In the genomic region with DNA sequence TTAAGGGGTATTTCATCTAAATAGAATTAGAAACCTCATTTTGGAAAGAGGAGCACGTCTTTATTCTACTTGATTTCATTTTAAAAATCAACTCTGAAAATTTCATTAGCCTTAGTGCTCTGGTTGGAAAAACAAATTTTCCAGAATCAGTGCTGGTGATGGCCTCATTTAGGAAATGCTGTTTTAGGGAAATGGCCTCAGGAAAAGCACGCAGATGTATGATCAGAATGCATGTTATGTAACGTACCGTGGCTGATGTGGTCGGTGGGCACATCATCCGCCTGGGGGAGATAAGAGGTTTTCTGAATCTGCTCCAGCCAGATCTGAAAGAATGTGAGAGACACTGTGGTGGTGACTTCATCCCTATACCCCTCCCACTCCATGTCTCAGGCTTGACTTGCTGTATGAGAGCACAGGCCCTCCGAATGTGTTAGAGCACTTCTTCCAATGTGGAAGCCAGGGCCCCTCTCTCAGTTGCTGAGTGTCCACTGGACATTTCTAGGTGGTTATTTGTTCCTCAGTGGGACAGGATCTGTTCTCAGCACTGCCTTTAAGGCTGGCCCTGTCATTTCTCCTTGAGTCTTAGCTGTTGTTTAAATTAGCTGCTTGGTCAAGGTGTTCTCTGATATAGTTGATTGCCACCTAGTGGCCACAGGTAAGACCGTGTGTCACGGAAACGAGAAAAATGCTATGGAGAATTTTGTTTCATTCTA, we compare ENCODE assay signal across 8 cellular contexts.
DNase-seq lines count a peak whose midpoint lies in the region; ATAC-seq, FAIRE-seq and TF ChIP-seq lines count a peak whose summit lies in the region.

No MANE protein-coding gene starts in this region.

- in situ Hi-C loops in HepG2 (cut with HindIII; ENCODE audit: extremely low pct_ligation_motif_present, low pct_unique_long_range_greater_than_20kb) = no loop called here

- H4K20me1 ChIP-seq in Loucy (ENCODE audit: insufficient read depth, low read length, poor library complexity, severe bottlenecking) (no peaks in the 10 kb centered on the region), HepG2 (ENCODE audit: insufficient read depth, low read length) (no peaks in the 10 kb centered on the region)

- intact Hi-C loops in HepG2 (cut with micrococcal nuclease; ENCODE audit: unreplicated experiment) = loop anchor here (1.0 to 5.0 kb wide), 3 partner anchors 34 to 118 kb away; partner anchors contain the start of gene ARHGAP26

- TF ChIP-seq POLR2A in HepG2 (IDR thresholded peaks at IDR 0.05; ENCODE audit: insufficient read depth in 1 of 2, low read depth in 2 of 2, low read length in 2 of 2) = no peak

- H3K36me3 ChIP-seq in Loucy (ENCODE audit: insufficient read depth, low read length) = no peaks in the 10 kb centered on the region
- H3K36me3 ChIP-seq in HepG2 (replicated peaks in 1 of 2; ENCODE audit: control insufficient read depth in 1 of 2, insufficient read depth in 2 of 2, low read length in 2 of 2) = no peaks in the 10 kb centered on the region

- H3K9me3 ChIP-seq in Loucy (ENCODE audit: insufficient read depth, low read depth, low read length) = no peaks in the 10 kb centered on the region
- no peaks in the 10 kb centered on the region for H3K9me3 ChIP-seq in T-helper 17 cell (ENCODE audit: control insufficient read depth, low read length, poor library complexity, severe bottlenecking)
- H3K9me3 ChIP-seq in HepG2 (ENCODE audit: low read length) = no peaks in the 10 kb centered on the region

- peak; percentile 59 for FAIRE-seq in HepG2 (lab: Jason Lieb, UNC)

- CTCF ChIA-PET in HepG2 (lab: Yijun Ruan, JAX; ENCODE audit: low intra/inter-chr PET ratio, low total read pairs) = interaction anchor here (0.7 to 3.8 kb wide), 4 partner anchors 61 to 153 kb away, joined by 3 to 30 read pairs (median 12); partner anchors contain the start of gene ARHGAP26

- H3K4me3 ChIP-seq in Loucy (ENCODE audit: low read length, poor library complexity, severe bottlenecking) (no peak overlapping the region), cardiac fibroblast (replicated peaks in 1 of 2; ENCODE audit: low read depth in 2 of 2, low read length in 2 of 2) (no peak overlapping the region), HepG2 (replicated peaks in 1 of 3; ENCODE audit: insufficient read depth in 1 of 3, low read depth in 2 of 3, low read length in 3 of 3) (no peak overlapping the region)

- TF ChIP-seq CTCF in Loucy (conservative IDR thresholded peaks at IDR 0.05; ENCODE audit: low read length) (peak; percentile 81), cardiac fibroblast (IDR thresholded peaks at IDR 0.05; ENCODE audit: low read depth, low read length) (peak; percentile 65), HepG2 (CRISPR knock-in tag; IDR thresholded peaks at IDR 0.05) (peak; percentile 91)

- no peak overlapping the region for H2AFZ ChIP-seq in Loucy (ENCODE audit: low read length)
- H2AFZ ChIP-seq in HepG2 (ENCODE audit: low read length) = no peak overlapping the region

- DNase-seq in NCI-H524 (lab: John Stamatoyannopoulos, UW) (peak; percentile 20 to 58), NCI-H524 treated with DMSO at 0.1 percent for 48 hours (lab: John Stamatoyannopoulos, UW) (no peak), H4 (ENCODE audit: low spot score) (peak; percentile 75), T-helper 17 cell (peak in 1 of 3 donors; percentile 16), cardiac fibroblast (ENCODE audit: low read depth in 2 of 2) (peak; percentile 82), HepG2 (ENCODE audit: low spot score) (peak; percentile 74)
- DNase-seq in stimulated activated CD8-positive, alpha-beta memory T cell treated with anti-CD3 and anti-CD28 coated beads, Interleukin-4, amount 100 ng/mL, for 48 hours = peak; percentile 50

- H3K9me2 ChIP-seq in Loucy (replicated peaks; ENCODE audit: low read depth, low read length) = no peaks in the 10 kb centered on the region

- H3K4me3 Mint-ChIP-seq in T-helper 17 cell = no peak overlapping the region

- BruUV-seq in HepG2 (replicated peaks; lab: Mats Ljungman, UMichigan) = no TSS peak

- H3K9ac ChIP-seq in Loucy (ENCODE audit: low read depth, low read length, poor library complexity, severe bottlenecking) (no peak overlapping the region), HepG2 (ENCODE audit: insufficient read depth, low read depth, low read length) (no peak overlapping the region)

- H3K4me2 ChIP-seq in Loucy (ENCODE audit: low read depth, low read length, poor library complexity, severe bottlenecking) (no peak overlapping the region), HepG2 (ENCODE audit: low read depth, low read length) (peak overlapping the region; percentile 16; the same call in 1 of the 2 replicates)

- no peaks in the 10 kb centered on the region; the same call in 1 of the 2 replicates for H3F3A ChIP-seq in Loucy (ENCODE audit: low read depth)

- H3K27me3 ChIP-seq in Loucy (ENCODE audit: insufficient read depth, low read length, poor library complexity, severe bottlenecking) = no peaks in the 10 kb centered on the region
- H3K27me3 ChIP-seq in HepG2 (ENCODE audit: control insufficient read depth in 1 of 2, insufficient read depth in 2 of 2, low read length in 2 of 2) = no peaks in the 10 kb centered on the region

- no peaks in the 10 kb centered on the region for H3K27me3 Mint-ChIP-seq in T-helper 17 cell

- 64% methylated on average over 10 of the region's 10 CpGs for WGBS in HepG2 (ENCODE audit: low lambda C conversion rate)

- peaks cover 23% of the 10 kb centered on the region for H3K4me1 Mint-ChIP-seq in T-helper 17 cell

- no peak for TF ChIP-seq EP300 in HepG2 (IDR thresholded peaks at IDR 0.05; ENCODE audit: low read depth in 2 of 2, low read length in 2 of 2)
- no peak for TF ChIP-seq EP300 in HepG2 (CRISPR knock-in tag; IDR thresholded peaks at IDR 0.05; ENCODE audit: borderline replicate concordance)

- H3K36me3 Mint-ChIP-seq in T-helper 17 cell (ENCODE audit: low read depth) = peaks cover 3% of the 10 kb centered on the region

- 0 out of 2 replicates have a peak, but pooled peaks cover 6% of the 10 kb centered on the region for H3K79me2 ChIP-seq in Loucy (ENCODE audit: insufficient read depth, low read length)
- H3K79me2 ChIP-seq in HepG2 (ENCODE audit: insufficient read depth, low read length) = peaks cover 24% of the 10 kb centered on the region

- peak overlapping the region; percentile 43 for H3K27ac Mint-ChIP-seq in T-helper 17 cell

- H3K27ac ChIP-seq in HepG2 (ENCODE audit: extremely low read length, insufficient read depth, low read length) = no peak overlapping the region

- peak; percentile 80 for ATAC-seq in T-helper 17 cell
- ATAC-seq in HepG2 = peak; percentile 80

- peak; percentile 65; the same call in 1 of the 2 replicates for TF ChIP-seq RAD21 in HepG2 (CRISPR knock-in tag; IDR thresholded peaks at IDR 0.05)

- H3K4me1 ChIP-seq in Loucy (ENCODE audit: insufficient read depth, low read length, poor library complexity, severe bottlenecking) = peaks cover 24% of the 10 kb centered on the region
- peaks cover 45% of the 10 kb centered on the region for H3K4me1 ChIP-seq in HepG2 (ENCODE audit: insufficient read depth, low read length)

- POLR2A ChIA-PET in HepG2 (lab: Yijun Ruan, JAX) = interaction anchor here (1.0 to 1.6 kb wide), 2 partner anchors 33 to 96 kb away, joined by 5 to 13 read pairs; partner anchors contain the start of gene ARHGAP26

TF ChIP-seq in HepG2, 621 proteins besides CTCF, POLR2A, EP300 and RAD21 (continues in another document):
- TF ChIP-seq NKX3-1 (CRISPR knock-in tag; IDR thresholded peaks at IDR 0.05) (no peak), ZNF414 (CRISPR knock-in tag; IDR thresholded peaks at IDR 0.05) (no peak), ARNT (IDR thresholded peaks at IDR 0.05) (no peak), SOX6 (IDR thresholded peaks at IDR 0.05) (no peak), SOX6 (CRISPR knock-in tag; IDR thresholded peaks at IDR 0.05) (peak; percentile 43; the same call in 1 of the 2 replicates), MTERF4 (CRISPR knock-in tag; IDR thresholded peaks at IDR 0.05) (no peak), SMYD3 (CRISPR knock-in tag; IDR thresholded peaks at IDR 0.05) (no peak), KLF13 (CRISPR knock-in tag; IDR thresholded peaks at IDR 0.05) (no peak)
- TF ChIP-seq, protein P1, sequence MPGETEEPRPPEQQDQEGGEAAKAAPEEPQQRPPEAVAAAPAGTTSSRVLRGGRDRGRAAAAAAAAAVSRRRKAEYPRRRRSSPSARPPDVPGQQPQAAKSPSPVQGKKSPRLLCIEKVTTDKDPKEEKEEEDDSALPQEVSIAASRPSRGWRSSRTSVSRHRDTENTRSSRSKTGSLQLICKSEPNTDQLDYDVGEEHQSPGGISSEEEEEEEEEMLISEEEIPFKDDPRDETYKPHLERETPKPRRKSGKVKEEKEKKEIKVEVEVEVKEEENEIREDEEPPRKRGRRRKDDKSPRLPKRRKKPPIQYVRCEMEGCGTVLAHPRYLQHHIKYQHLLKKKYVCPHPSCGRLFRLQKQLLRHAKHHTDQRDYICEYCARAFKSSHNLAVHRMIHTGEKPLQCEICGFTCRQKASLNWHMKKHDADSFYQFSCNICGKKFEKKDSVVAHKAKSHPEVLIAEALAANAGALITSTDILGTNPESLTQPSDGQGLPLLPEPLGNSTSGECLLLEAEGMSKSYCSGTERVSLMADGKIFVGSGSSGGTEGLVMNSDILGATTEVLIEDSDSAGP (CRISPR knock-in tag; IDR thresholded peaks at IDR 0.05; ENCODE audit: borderline replicate concordance) = no peak
